In genomic region chr7:6008668-6009611, GRCh38 we compare ENCODE assay signal across 1 cellular context.
TF ChIP-seq lines count a peak whose summit lies in the region.

Gene AIMP2, plus strand, starts transcription at chr7:6009272. Its CDS starts 92 bp downstream, at chr7:6009364.
Gene PMS2, minus strand, starts transcription at chr7:6009049. Its CDS starts 30 bp downstream, at chr7:6009019.

TF ChIP-seq in HepG2, 621 proteins besides CTCF, POLR2A, EP300 and RAD21 (continued from another document and continues in another):
- TF ChIP-seq ELF1 (CRISPR knock-in tag; IDR thresholded peaks at IDR 0.05) = peak; percentile 94
- TF ChIP-seq ZNF749 (CRISPR knock-in tag; IDR thresholded peaks at IDR 0.05; ENCODE audit: borderline replicate concordance) = peak; percentile 100
- TF ChIP-seq NCOA5 (CRISPR knock-in tag; IDR thresholded peaks at IDR 0.05) = peak; percentile 68; the same call in 1 of the 2 replicates
- TF ChIP-seq ZNF770 (CRISPR knock-in tag; IDR thresholded peaks at IDR 0.05) = peak; percentile 85
- TF ChIP-seq ZNF234 (CRISPR knock-in tag; conservative IDR thresholded peaks at IDR 0.05) = peak; percentile 100
- peak; percentile 55; the same call in 1 of the 2 replicates for TF ChIP-seq FOSL1 (CRISPR knock-in tag; IDR thresholded peaks at IDR 0.05; ENCODE audit: borderline replicate concordance)
- TF ChIP-seq MZF1 (CRISPR knock-in tag; IDR thresholded peaks at IDR 0.05; ENCODE audit: borderline replicate concordance) = peak; percentile 67; the same call in 1 of the 2 replicates
- TF ChIP-seq KIAA2018 (CRISPR knock-in tag; IDR thresholded peaks at IDR 0.05; ENCODE audit: borderline replicate concordance) = peak; percentile 97; the same call in 1 of the 2 replicates
- TF ChIP-seq PAWR (CRISPR knock-in tag; IDR thresholded peaks at IDR 0.05; ENCODE audit: borderline replicate concordance) = no peak
- peak; percentile 98 for TF ChIP-seq POLR2G (IDR thresholded peaks at IDR 0.05; ENCODE audit: low read depth, low read length)
- peak; percentile 100 for TF ChIP-seq ZNF776 (CRISPR knock-in tag; IDR thresholded peaks at IDR 0.05)
- peak; percentile 97 for TF ChIP-seq MEIS1 (CRISPR knock-in tag; IDR thresholded peaks at IDR 0.05; ENCODE audit: borderline replicate concordance)
- TF ChIP-seq KDM5B (CRISPR knock-in tag; IDR thresholded peaks at IDR 0.05; ENCODE audit: borderline replicate concordance) = peak; percentile 100
- peak; percentile 60 for TF ChIP-seq ZNF737 (CRISPR knock-in tag; IDR thresholded peaks at IDR 0.05; ENCODE audit: borderline replicate concordance)
- TF ChIP-seq THAP7 (CRISPR knock-in tag; IDR thresholded peaks at IDR 0.05) = peak; percentile 99
- TF ChIP-seq ZFP1 (CRISPR knock-in tag; IDR thresholded peaks at IDR 0.05) = peak; percentile 81
- TF ChIP-seq ELF3 (CRISPR knock-in tag; IDR thresholded peaks at IDR 0.05) = peak; percentile 94
- no peak for TF ChIP-seq PHB2 (IDR thresholded peaks at IDR 0.05; ENCODE audit: partially characterized antibody)
- TF ChIP-seq PRDM10 (CRISPR knock-in tag; IDR thresholded peaks at IDR 0.05; ENCODE audit: low read depth) = no peak; the same call in none of the 2 replicates
- TF ChIP-seq REXO4 (CRISPR knock-in tag; IDR thresholded peaks at IDR 0.05; ENCODE audit: borderline replicate concordance) = peak; percentile 100
- TF ChIP-seq ZNF274 (CRISPR knock-in tag; IDR thresholded peaks at IDR 0.05) = peak; percentile 100
- peak; percentile 62; the same call in 1 of the 2 replicates for TF ChIP-seq ZBTB21 (CRISPR knock-in tag; IDR thresholded peaks at IDR 0.05)
- no peak for TF ChIP-seq FOXP1 (IDR thresholded peaks at IDR 0.05)
- peak; percentile 23; the same call in 1 of the 2 replicates for TF ChIP-seq FOXP1 (CRISPR knock-in tag; IDR thresholded peaks at IDR 0.05)
- no peak; the same call in 1 of the 2 replicates for TF ChIP-seq RCOR2 (CRISPR knock-in tag; IDR thresholded peaks at IDR 0.05)
- TF ChIP-seq CBX2 (IDR thresholded peaks at IDR 0.05; ENCODE audit: low read depth, low read length) = no peak
- TF ChIP-seq CBX2 (CRISPR knock-in tag; IDR thresholded peaks at IDR 0.05; ENCODE audit: low read depth) = peak; percentile 83; the same call in 1 of the 2 replicates
- peak; percentile 93 for TF ChIP-seq HMGXB3 (CRISPR knock-in tag; IDR thresholded peaks at IDR 0.05; ENCODE audit: borderline replicate concordance)
- TF ChIP-seq ZNF75D (CRISPR knock-in tag; IDR thresholded peaks at IDR 0.05; ENCODE audit: borderline replicate concordance) = 0 out of 2 replicates have a peak, but pooled peaks have one; percentile 19
- TF ChIP-seq THRA (CRISPR knock-in tag; IDR thresholded peaks at IDR 0.05; ENCODE audit: borderline replicate concordance) = peak; percentile 84
- TF ChIP-seq AHR (CRISPR knock-in tag; IDR thresholded peaks at IDR 0.05) = peak; percentile 93; the same call in 1 of the 2 replicates
- TF ChIP-seq DNMT3B (CRISPR knock-in tag; conservative IDR thresholded peaks at IDR 0.05) = peak; percentile 87; the same call in 1 of the 2 replicates
- peak; percentile 100 for TF ChIP-seq CCDC6 (CRISPR knock-in tag; IDR thresholded peaks at IDR 0.05)
- peak; percentile 63 for TF ChIP-seq HNRNPLL (IDR thresholded peaks at IDR 0.05; ENCODE audit: low read depth, low read length, poor library complexity, severe bottlenecking)
- TF ChIP-seq ZNF124 (CRISPR knock-in tag; IDR thresholded peaks at IDR 0.05) = peak; percentile 87
- peak; percentile 98 for TF ChIP-seq MEIS2 (CRISPR knock-in tag; IDR thresholded peaks at IDR 0.05)
- TF ChIP-seq ZZZ3 (CRISPR knock-in tag; IDR thresholded peaks at IDR 0.05; ENCODE audit: borderline replicate concordance) = peak; percentile 24; the same call in 1 of the 2 replicates
